In the genomic region with DNA sequence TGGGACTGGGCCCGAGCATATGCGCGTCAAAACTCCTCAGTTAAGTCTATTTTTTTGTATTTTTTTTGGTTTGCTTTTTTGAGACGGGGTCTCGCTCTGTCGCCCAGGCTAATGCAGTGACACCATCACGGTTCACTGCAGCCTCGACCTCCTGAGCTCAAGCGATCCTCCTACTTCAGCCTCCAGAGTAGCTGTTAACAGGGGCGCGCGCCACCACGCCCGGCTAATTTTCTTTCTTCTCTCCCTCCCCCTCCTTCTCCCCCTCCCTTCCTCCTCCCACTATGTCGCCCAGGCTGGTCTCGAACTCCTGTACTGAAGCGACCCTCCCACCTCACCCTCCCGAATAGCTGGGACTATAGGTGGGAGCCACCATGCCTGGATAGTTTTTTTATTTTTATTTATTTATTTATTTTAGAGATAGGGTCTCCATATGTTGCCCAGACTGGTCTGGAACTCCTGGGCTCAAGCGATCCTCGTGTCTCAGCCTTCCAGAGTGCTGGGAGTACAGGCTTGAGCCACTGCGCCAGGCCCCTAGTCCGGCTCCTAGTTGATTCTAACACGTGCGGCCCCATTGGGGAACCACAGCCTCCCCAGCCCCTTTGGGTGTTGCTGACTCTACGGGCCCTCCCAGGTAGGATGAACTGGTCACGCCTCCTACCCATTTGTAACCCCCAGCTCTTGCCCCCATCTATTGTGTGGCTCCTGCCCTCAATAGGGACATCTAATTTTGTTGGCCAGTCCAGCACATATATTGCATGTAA, we compare ENCODE assay signal across 8 cellular contexts. TPM values are rescaled to one million over a fixed set of nuclear protein-coding genes. Genes with fewer than 3 reads are reported as not detected.
DNase-seq lines count a peak whose midpoint lies in the region; ATAC-seq and TF ChIP-seq lines count a peak whose summit lies in the region.

No MANE protein-coding gene starts in this region.

- 26% methylated on average over 26 of the region's 26 CpGs for WGBS in prostate gland

- H3K27ac ChIP-seq in SJCRH30, result no peak overlapping the region
- H3K27ac ChIP-seq in prostate gland, result peak overlapping the region; percentile 95 to 97

- H3K4me3 ChIP-seq in SJCRH30, result peak overlapping the region; percentile 86
- H3K4me3 ChIP-seq in fibroblast of pulmonary artery (replicated peaks; ENCODE audit: low read depth, low read length), result peak overlapping the region; percentile 86
- H3K4me3 ChIP-seq in prostate gland, result peak overlapping the region; percentile 87

- H3K36me3 ChIP-seq in ES-I3 (ENCODE audit: insufficient read depth, low read length) (no peaks in the 10 kb centered on the region), SJCRH30 (no peaks in the 10 kb centered on the region), prostate gland (no peaks in the 10 kb centered on the region)

- H3K27me3 ChIP-seq in SJCRH30 (no peaks in the 10 kb centered on the region), prostate gland (replicated peaks; ENCODE audit: insufficient read depth) (no peaks in the 10 kb centered on the region)

- intact Hi-C loops in prostate gland (cut with DNase I), result loop anchor here (2.0 kb wide), 1 partner anchor 55 kb away; the partner anchor contains the start of gene ZSCAN22

- peaks cover 7% of the 10 kb centered on the region; the same call in 1 of the 2 replicates for H3K4me1 ChIP-seq in ES-I3 (ENCODE audit: insufficient read depth, low read length)
- H3K4me1 ChIP-seq in SJCRH30, result no peaks in the 10 kb centered on the region; the same call in 1 of the 2 replicates
- H3K4me1 ChIP-seq in prostate gland (replicated peaks), result peaks cover 12% of the 10 kb centered on the region

- peak overlapping the region; percentile 95 for H3K9ac ChIP-seq in ES-I3 (ENCODE audit: low read depth, low read length)

- TF ChIP-seq CTCF in fibroblast of pulmonary artery (IDR thresholded peaks at IDR 0.05; ENCODE audit: low read length, missing control alignments) (no peak), prostate gland (IDR thresholded peaks at IDR 0.05) (no peak)

- TF ChIP-seq POLR2A in prostate gland (IDR thresholded peaks at IDR 0.05), result no peak

- in situ Hi-C loops in G401 (cut with HindIII; ENCODE audit: low sequenced_read_pairs), result no loop called here

- H3K9me3 ChIP-seq in ES-I3 (ENCODE audit: control insufficient read depth, insufficient read depth, low read length) (no peaks in the 10 kb centered on the region), SJCRH30 (replicated peaks) (no peaks in the 10 kb centered on the region), prostate gland (no peaks in the 10 kb centered on the region)

- DNase-seq in SJCRH30 (no peak), fibroblast of pulmonary artery (ENCODE audit: low read depth) (no peak), prostate gland (ENCODE audit: low spot score) (no peak), G401 (ENCODE audit: low spot score) (no peak), T1000 (lab: John Stamatoyannopoulos, UW) (no peak), hippocampal formation (lab: John Stamatoyannopoulos, UW) (no peak)

- ATAC-seq in HG02973 (IDR thresholded peaks at IDR 0.05; ENCODE audit: unreplicated experiment), result no peak

RNA-seq across cellular contexts. Expression of gene ZNF837, which starts 0.8 kb away (rescaled TPM):
- 0.30 and 0.47 TPM in 2 replicates for total RNA-seq in SJCRH30 (2014; rRNA removed; shearing (Covaris generic))
- total RNA-seq in prostate gland, result 10 to 100 TPM; 12.2 to 15.7 TPM
- 9.2 and 9.6 TPM in 2 replicates for total RNA-seq in G401 (2014; rRNA removed; shearing (Covaris generic))

RNA-seq across cellular contexts. Expression of gene RPS5, which starts 5.4 kb away (rescaled TPM):
- total RNA-seq in SJCRH30 (2014; rRNA removed; shearing (Covaris generic)), result 1,942 and 2,376 TPM in 2 replicates
- 1,000 to 10,000 TPM; 1,184 to 2,289 TPM for total RNA-seq in prostate gland
- 2,081 and 2,975 TPM in 2 replicates for total RNA-seq in G401 (2014; rRNA removed; shearing (Covaris generic))

RNA-seq across cellular contexts. Expression of gene RNF225, which starts 13.8 kb away (rescaled TPM):
- total RNA-seq in SJCRH30 (2014; rRNA removed; shearing (Covaris generic)), result 0.20 and 0.38 TPM in 2 replicates
- total RNA-seq in prostate gland, result 1 to 10 TPM in 1 of 2 donors, under 1 TPM in 1; 0.62 to 7.0 TPM
- total RNA-seq in G401 (2014; rRNA removed; shearing (Covaris generic)), result not detected in 2 replicates

RNA-seq across cellular contexts. Expression of gene ZNF497, which starts 19.1 kb away (rescaled TPM):
- total RNA-seq in SJCRH30 (2014; rRNA removed; shearing (Covaris generic)), result 0.45 and 0.73 TPM in 2 replicates
- 10 to 100 TPM in 1 of 2 donors, 1 to 10 TPM in 1; 6.6 to 11.0 TPM for total RNA-seq in prostate gland
- total RNA-seq in G401 (2014; rRNA removed; shearing (Covaris generic)), result 1.2 and 4.7 TPM in 2 replicates

RNA-seq across cellular contexts. Expression of gene ZNF584, which starts 26.8 kb away (rescaled TPM):
- total RNA-seq in SJCRH30 (2014; rRNA removed; shearing (Covaris generic)), result 12.2 and 13.8 TPM in 2 replicates
- 10 to 100 TPM; 10.8 to 19.4 TPM for total RNA-seq in prostate gland
- 25.8 and 60.2 TPM in 2 replicates for total RNA-seq in G401 (2014; rRNA removed; shearing (Covaris generic))
